Comparison of ENCODE assay signal across 8 cellular contexts in genomic region chr15:48965972-48966371, GRCh38. TPM values are rescaled to one million over a fixed set of nuclear protein-coding genes. Genes with fewer than 3 reads are reported as not detected.
DNase-seq lines count a peak whose midpoint lies in the region; ATAC-seq, FAIRE-seq and TF ChIP-seq lines count a peak whose summit lies in the region.
"Had no signal": no experiment of that assay in that cellular context is flagged by ENCODE, and none has a peak within 500 bp of the region (broad histone marks: within the 10 kb centered on the region; RNA-seq: fewer than 3 reads in every experiment).

No MANE protein-coding gene starts in this region.

- POLR2A ChIA-PET in GM12878 (lab: Charles Lee) = interaction anchor here (0.7 to 2.3 kb wide), 5 partner anchors 11 to 94 kb away, joined by 3 to 9 read pairs (median 4); partner anchors contain the start of gene EID1

- TF ChIP-seq CTCF in LNCAP (IDR thresholded peaks at IDR 0.05) (peak; percentile 13; the same call in 1 of the 2 replicates), GM12878 (IDR thresholded peaks at IDR 0.05 in 2 of 3, conservative IDR thresholded peaks at IDR 0.05 in 1 of 3; ENCODE audit: control insufficient read depth in 2 of 3, extremely low read depth in 1 of 3, insufficient read depth in 1 of 3, low read depth in 3 of 3, low read length in 3 of 3) (peak; percentile 11 to 67 (median 31); a peak in 4 of 6 replicates)

- H3K9me3 ChIP-seq in GM12878 (replicated peaks; ENCODE audit: control insufficient read depth, insufficient read depth, low read length) = no peaks in the 10 kb centered on the region; the same call in 2 of the 3 replicates

- no TSS peak for BruUV-seq in GM12878 (replicated peaks; lab: Mats Ljungman, UMichigan)

- no peak overlapping the region for H3K4me2 ChIP-seq in GM12878 (ENCODE audit: control insufficient read depth, insufficient read depth)

- SMC1A ChIA-PET in GM12878 (lab: Charles Lee; ENCODE audit: uncharacterized antibody, unreplicated experiment) = interaction anchor here (0.9 to 6.6 kb wide), 27 partner anchors 9 to 1063 kb away, joined by 3 to 112 read pairs (median 4); partner anchors contain the start of genes CEP152, COPS2 and EID1

- RAD21 ChIA-PET in GM12878 (lab: Charles Lee; ENCODE audit: unreplicated experiment) = interaction anchor here (0.7 to 5.1 kb wide), 18 partner anchors 8 to 455 kb away, joined by 3 to 78 read pairs (median 4); partner anchors contain the start of gene EID1

- FAIRE-seq in GM12878 (lab: Jason Lieb, UNC) = no peak

- no peaks in the 10 kb centered on the region for H4K20me1 ChIP-seq in GM12878 (ENCODE audit: control insufficient read depth, insufficient read depth)

- no peaks in the 10 kb centered on the region; the same call in 1 of the 2 replicates for H3K4me1 ChIP-seq in GM12878 (ENCODE audit: control insufficient read depth, insufficient read depth, low read length)

- peak; percentile 67 for TF ChIP-seq RAD21 in GM12878 (IDR thresholded peaks at IDR 0.05; ENCODE audit: insufficient read depth, low read depth, low read length)

- intact Hi-C loops in GM12878 (cut with micrococcal nuclease; ENCODE audit: unreplicated experiment) = loop anchor here (1.0 to 5.0 kb wide), 2 partner anchors 84 to 104 kb away; no protein-coding TSS in a partner anchor

- H3K79me2 ChIP-seq in GM12878 (ENCODE audit: control insufficient read depth, insufficient read depth, low read length) = no peaks in the 10 kb centered on the region

- ATAC-seq in GM18502 (IDR thresholded peaks at IDR 0.05; ENCODE audit: poor library complexity, unreplicated experiment) (peak; percentile 74), GM21737 (IDR thresholded peaks at IDR 0.05; ENCODE audit: unreplicated experiment) (peak; percentile 69), GM12878 (peak; percentile 87)

- DNase-seq in GM12878 (ENCODE audit: low read depth, low spot score) = peak; percentile 33
- no peak for DNase-seq in NCI-H1694 treated with DMSO at 0.1 percent for 48 hours (lab: John Stamatoyannopoulos, UW)
- DNase-seq in activated effector memory CD4-positive, alpha-beta T cell treated with anti-CD3 and anti-CD28 coated beads, Interleukin-2, amount 50 U/mL, for 16 hours = no peak
- DNase-seq in stimulated activated naive CD4-positive, alpha-beta T cell treated with Interleukin-2 at 50 U/mL for 16 hours (lab: John Stamatoyannopoulos, UW) = no peak
- DNase-seq: naive B cell had no signal

- H3K27me3 ChIP-seq in GM12878 (replicated peaks in 1 of 2; ENCODE audit: control insufficient read depth in 2 of 2, insufficient read depth in 2 of 2, low read length in 1 of 2) = peaks cover 0 to 11% of the 10 kb centered on the region in 2 experiments; a peak in 2 of 4 replicates

- no peak for TF ChIP-seq POLR2A in GM12878 (IDR thresholded peaks at IDR 0.05; ENCODE audit: low read depth, low read length)

- no peaks in the 10 kb centered on the region for H3K36me3 ChIP-seq in GM12878 (ENCODE audit: control insufficient read depth in 2 of 2, insufficient read depth in 2 of 2, low read length in 1 of 2)

- CTCF ChIA-PET in GM12878 (lab: Yijun Ruan, JAX) = interaction anchor here (0.6 to 9.1 kb wide), 25 partner anchors 10 to 629 kb away, joined by 3 to 129 read pairs (median 6); partner anchors contain the start of genes COPS2 and EID1

- peak overlapping the region; percentile 11; the same call in 1 of the 2 replicates for H2AFZ ChIP-seq in GM12878 (ENCODE audit: control insufficient read depth, low read depth, low read length)

- H3K27ac ChIP-seq in GM12878 (ENCODE audit: control insufficient read depth, insufficient read depth) = no peak overlapping the region

- H3K4me3 ChIP-seq in GM12878 = no peak overlapping the region

- TF ChIP-seq EP300 in GM12878 (IDR thresholded peaks at IDR 0.05; ENCODE audit: borderline replicate concordance in 1 of 2, control insufficient read depth in 1 of 2, low read depth in 2 of 2, low read length in 2 of 2) = no peak

- in situ Hi-C loops in GM12878 (cut with MboI) = no loop called here

- H3K9ac ChIP-seq in GM12878 (ENCODE audit: control insufficient read depth, insufficient read depth, low read length) = no peak overlapping the region

TF ChIP-seq in GM12878, 131 proteins besides CTCF, POLR2A, EP300 and RAD21 (continues in another document):
- TF ChIP-seq MYB (IDR thresholded peaks at IDR 0.05; ENCODE audit: borderline replicate concordance, low read depth, low read length) = no peak
- TF ChIP-seq ZZZ3 (IDR thresholded peaks at IDR 0.05; ENCODE audit: control insufficient read depth, insufficient read length, low read depth) = no peak
- TF ChIP-seq ZNF24 (IDR thresholded peaks at IDR 0.05) = no peak
- TF ChIP-seq MEF2B (IDR thresholded peaks at IDR 0.05; ENCODE audit: partially characterized antibody, poor library complexity, severe bottlenecking) = peak; percentile 55
- TF ChIP-seq SPI1 (IDR thresholded peaks at IDR 0.05; ENCODE audit: borderline replicate concordance, insufficient read depth, low read depth, low read length) = no peak
- TF ChIP-seq IKZF1 (conservative IDR thresholded peaks at IDR 0.05) = no peak
- TF ChIP-seq FOXM1 (IDR thresholded peaks at IDR 0.05; ENCODE audit: low read depth, low read length) = no peak
- TF ChIP-seq CHD1 (IDR thresholded peaks at IDR 0.05; ENCODE audit: low read depth, low read length) = no peak
- TF ChIP-seq POLR2AphosphoS5 (IDR thresholded peaks at IDR 0.05; ENCODE audit: low read length) = no peak
- no peak for TF ChIP-seq HDGF (IDR thresholded peaks at IDR 0.05)
- no peak for TF ChIP-seq RCOR1 (conservative IDR thresholded peaks at IDR 0.05; ENCODE audit: low read depth, low read length)
- no peak for TF ChIP-seq E2F8 (IDR thresholded peaks at IDR 0.05; ENCODE audit: low read depth, partially characterized antibody)
- no peak for TF ChIP-seq CBX3 (IDR thresholded peaks at IDR 0.05; ENCODE audit: borderline replicate concordance, low read depth)
- no peak for TF ChIP-seq CHD2 (IDR thresholded peaks at IDR 0.05; ENCODE audit: borderline replicate concordance, low read depth, low read length)
- no peak for TF ChIP-seq DPF2 (IDR thresholded peaks at IDR 0.05)
- no peak for TF ChIP-seq ZNF622 (IDR thresholded peaks at IDR 0.05)
- TF ChIP-seq IRF3 (IDR thresholded peaks at IDR 0.05) = no peak

RNA-seq across cellular contexts. Expression of gene SHC4, which starts 2.3 kb away (rescaled TPM):
- 0.98 and 1.3 TPM in 2 replicates for total RNA-seq in GM12878 (2013; cell fraction: nucleolus; rRNA removed)
- total RNA-seq in GM12878 (2014; rRNA removed) = 0.22 and 0.28 TPM in 2 replicates
- total RNA-seq in GM12878 (2014; rRNA removed; fragmentation: Illumina TruSeq; extraction: Trizol) = 0.13 and 0.14 TPM in 2 replicates
- 0.15 and 0.35 TPM in 2 replicates for total RNA-seq in GM12878 (2021)
- not detected for polyA plus RNA-seq in GM12878 (2011; ENCODE audit: low read depth)
- 0.77 and 1.5 TPM in 2 replicates for polyA plus RNA-seq in GM12878 (2011; rRNA removed)
- polyA plus RNA-seq in GM12878 (2011; cell fraction: cytosol; rRNA removed) = 0.64 and 0.94 TPM in 2 replicates
- polyA plus RNA-seq in GM12878 (2011; cell fraction: nucleus; rRNA removed) = 1.8 and 2.6 TPM in 2 replicates
- polyA plus RNA-seq in GM12878 (2012) = 0.05 and 0.14 TPM in 2 replicates
- polyA plus RNA-seq in GM12878 (2014; fragmentation: Illumina TruSeq; extraction: Trizol) = 0.25 TPM in 1 of 2 replicates, not detected in the other
- under 1 TPM; 0.04 to 0.08 TPM for polyA plus RNA-seq in GM12878 (2014; fragmentation: Nextera tagmentation; extraction: Ambion mirVana)
- polyA plus RNA-seq in GM12878 (2014; rRNA removed) = 0.08 and 0.19 TPM in 2 replicates
- under 1 TPM; 0.13 to 0.87 TPM for polyA plus RNA-seq in GM12878 (2016; fragmentation: Nextera tagmentation; extraction: Ambion mirVana)
- 4.3 and 4.4 TPM in 2 replicates for polyA minus RNA-seq in GM12878 (2011; rRNA and poly(A)+ RNA removed)
- polyA minus RNA-seq in GM12878 (2011; cell fraction: cytosol; rRNA and poly(A)+ RNA removed) = 1.1 TPM in 1 of 2 replicates, not detected in the other
- polyA minus RNA-seq in GM12878 (2011; cell fraction: nucleus; rRNA and poly(A)+ RNA removed) = 3.3 and 5.6 TPM in 2 replicates
